8 cellular contexts compared by ENCODE assay signal in genomic region chr10:22002531-22003110, GRCh38. TPM values are rescaled to one million over a fixed set of nuclear protein-coding genes. Genes with fewer than 3 reads are reported as not detected.
DNase-seq lines count a peak whose midpoint lies in the region; ATAC-seq and TF ChIP-seq lines count a peak whose summit lies in the region.

No MANE protein-coding gene starts in this region.

- H3K4me1 ChIP-seq in RWPE2 (ENCODE audit: insufficient read depth, poor library complexity, severe bottlenecking) = peaks cover 11% of the 10 kb centered on the region
- no peaks in the 10 kb centered on the region for H3K4me1 ChIP-seq in ectodermal cell (ENCODE audit: control insufficient read depth, insufficient read depth, low read length)
- H3K4me1 ChIP-seq in uterus = no peaks in the 10 kb centered on the region

- H3K9me3 ChIP-seq in RWPE2 (ENCODE audit: severe bottlenecking) = no peaks in the 10 kb centered on the region
- H3K9me3 ChIP-seq in ectodermal cell (ENCODE audit: control insufficient read depth, low read length) = no peaks in the 10 kb centered on the region
- no peaks in the 10 kb centered on the region for H3K9me3 ChIP-seq in uterus

- intact Hi-C loops in uterus (cut with DNase I; ENCODE audit: low total_unique reads) = no loop called here

- ATAC-seq in GM18858 (IDR thresholded peaks at IDR 0.05; ENCODE audit: unreplicated experiment) (peak; percentile 7), HG02981 (IDR thresholded peaks at IDR 0.05; ENCODE audit: unreplicated experiment) (peak; percentile 5), RWPE2 (ENCODE audit: low read depth) (peak; percentile 7)

- H3K9me3 Mint-ChIP-seq in mesothelial cell of epicardium = peaks cover 24% of the 10 kb centered on the region

- peak overlapping the region; percentile 78 for H3K4me3 Mint-ChIP-seq in mesothelial cell of epicardium

- H3K4me1 Mint-ChIP-seq in mesothelial cell of epicardium = peaks cover 19% of the 10 kb centered on the region

- peak; percentile 43 for DNase-seq in AG20443 (ENCODE audit: low spot score)
- DNase-seq in RWPE2 (ENCODE audit: low spot score) = no peak
- DNase-seq in mesothelial cell of epicardium (ENCODE audit: low spot score in 2 of 2, unreplicated experiment in 2 of 2) = no peak
- no peak for DNase-seq in uterus
- no peak for DNase-seq in T1000 (lab: John Stamatoyannopoulos, UW)

- peak overlapping the region; percentile 69 for H3K4me3 ChIP-seq in RWPE2 (ENCODE audit: severe bottlenecking)
- H3K4me3 ChIP-seq in ectodermal cell (ENCODE audit: insufficient read depth, low read depth, low read length) = peak overlapping the region; percentile 67
- peak overlapping the region; percentile 60 to 95 for H3K4me3 ChIP-seq in uterus

- no peaks in the 10 kb centered on the region for H3K27me3 Mint-ChIP-seq in mesothelial cell of epicardium (ENCODE audit: low read depth)

- TF ChIP-seq POLR2A in uterus (IDR thresholded peaks at IDR 0.05) = no peak

- no peak for TF ChIP-seq CTCF in RWPE2 (IDR thresholded peaks at IDR 0.05; ENCODE audit: poor library complexity, severe bottlenecking)
- no peak for TF ChIP-seq CTCF in mesothelial cell of epicardium (IDR thresholded peaks at IDR 0.05; ENCODE audit: unreplicated experiment)
- TF ChIP-seq CTCF in uterus (IDR thresholded peaks at IDR 0.05) = no peak

- 1 to 2% methylated on average over 13 to 17 of the region's 17 CpGs for WGBS in ectodermal cell, 2 experiments

- 0 out of 2 replicates have a peak, but pooled peaks cover 4% of the 10 kb centered on the region for H3K36me3 ChIP-seq in RWPE2 (ENCODE audit: low read depth)
- H3K36me3 ChIP-seq in ectodermal cell (ENCODE audit: control insufficient read depth, insufficient read depth, low read length) = no peaks in the 10 kb centered on the region
- no peaks in the 10 kb centered on the region for H3K36me3 ChIP-seq in uterus

- H3K27ac ChIP-seq in RWPE2 (ENCODE audit: poor library complexity, severe bottlenecking) (peak overlapping the region; percentile 66), ectodermal cell (ENCODE audit: insufficient read depth, low read depth, low read length, poor library complexity, severe bottlenecking) (peak overlapping the region; percentile 92), uterus (peak overlapping the region; percentile 83 to 98)

- peak overlapping the region; percentile 83 for H3K27ac Mint-ChIP-seq in mesothelial cell of epicardium

- peaks cover 6% of the 10 kb centered on the region for H3K36me3 Mint-ChIP-seq in mesothelial cell of epicardium

- H3K27me3 ChIP-seq in RWPE2 (ENCODE audit: insufficient read depth, poor library complexity, severe bottlenecking) (no peaks in the 10 kb centered on the region), ectodermal cell (ENCODE audit: control insufficient read depth, insufficient read depth, low read length, poor library complexity, severe bottlenecking) (peaks cover 7% of the 10 kb centered on the region), uterus (no peaks in the 10 kb centered on the region)

RNA-seq across cellular contexts. Expression of gene DNAJC1, which starts 0.9 kb away (rescaled TPM):
- polyA plus RNA-seq in ectodermal cell (2013, experiment 1 of 4) = 15.8 TPM
- 14.4 TPM for polyA plus RNA-seq in ectodermal cell (2013, experiment 2 of 4)
- 18.9 TPM for polyA plus RNA-seq in ectodermal cell (2013, experiment 3 of 4)
- 19.6 TPM for polyA plus RNA-seq in ectodermal cell (2013, experiment 4 of 4)
- 23.7 to 27.2 TPM (median 26.2 TPM) in 3 replicates for total RNA-seq in mesothelial cell of epicardium
- 10 to 100 TPM; 27.4 to 59.5 (median 37.6) TPM for total RNA-seq in uterus
